ENCODE assay signal across 8 cellular contexts in genomic region chr19:12802267-12803106, GRCh38. TPM values are rescaled to one million over a fixed set of nuclear protein-coding genes. Genes with fewer than 3 reads are reported as not detected.
A peak's percentile ranks its signal among the peaks of the same experiment; 100 is the strongest.
DNase-seq lines count a peak whose midpoint lies in the region; ATAC-seq and TF ChIP-seq lines count a peak whose summit lies in the region.

No MANE protein-coding gene starts in this region.

- DNase-seq in GM13977 (ENCODE audit: low spot score) (peak; percentile 61), germinal center (ENCODE audit: low spot score) (peak; percentile 32), gastrocnemius medialis (peak in 1 of 2 donors; percentile 76), NCI-H226 (no peak)

- H3K27ac ChIP-seq in VCaP (peak overlapping the region; percentile 92), gastrocnemius medialis (peak overlapping the region; percentile 86 to 93 (median 90))

- in situ Hi-C loops in GM13977 (cut with MboI; ENCODE audit: low pct_unique_long_range_greater_than_20kb, low sequenced_read_pairs, unreplicated experiment) (no loop called here), gastrocnemius medialis (cut with MboI; ENCODE audit: low sequenced_read_pairs in 4 of 4) (no loop called here)

- H3K36me3 ChIP-seq in gastrocnemius medialis = peaks cover 0 to 22% of the 10 kb centered on the region in 2 donors

- H3K4me3 ChIP-seq in gastrocnemius medialis = peak overlapping the region; percentile 84 to 90 (median 86)

- TF ChIP-seq CTCF in GM13977 (IDR thresholded peaks at IDR 0.05; ENCODE audit: extremely low read depth, insufficient read depth, missing control alignments) = no peak
- no peak for TF ChIP-seq CTCF in VCaP (conservative IDR thresholded peaks at IDR 0.05)
- TF ChIP-seq CTCF in gastrocnemius medialis (IDR thresholded peaks at IDR 0.05 in 4 of 5, conservative IDR thresholded peaks at IDR 0.05 in 1 of 5) = no peak

- intact Hi-C loops in gastrocnemius medialis (cut with DNase I; ENCODE audit: low total_unique reads) = no loop called here

- H3K27me3 ChIP-seq in gastrocnemius medialis = no peaks in the 10 kb centered on the region

- no peak for TF ChIP-seq POLR2A in gastrocnemius medialis (IDR thresholded peaks at IDR 0.05)

- peaks cover 22 to 28% of the 10 kb centered on the region in 2 donors for H3K4me1 ChIP-seq in gastrocnemius medialis

- H3K9me3 ChIP-seq in gastrocnemius medialis = no peaks in the 10 kb centered on the region

- ATAC-seq in gastrocnemius medialis (peak; percentile 37 to 66), HG02973 (IDR thresholded peaks at IDR 0.05; ENCODE audit: unreplicated experiment) (no peak), HG03457 (IDR thresholded peaks at IDR 0.05; ENCODE audit: unreplicated experiment) (no peak), HG02759 (IDR thresholded peaks at IDR 0.05; ENCODE audit: unreplicated experiment) (no peak)

RNA-seq across cellular contexts. Expression of gene THSD8, which starts 0.6 kb away (rescaled TPM):
- not detected for total RNA-seq in gastrocnemius medialis

RNA-seq across cellular contexts. Expression of gene PRDX2, which starts 0.9 kb away (rescaled TPM):
- total RNA-seq in gastrocnemius medialis = 100 to 1,000 TPM; 357 to 551 (median 406) TPM

RNA-seq across cellular contexts. Expression of gene RNASEH2A, which starts 3.9 kb away (rescaled TPM):
- total RNA-seq in gastrocnemius medialis = 1 to 10 TPM; 1.0 to 3.9 (median 2.4) TPM

RNA-seq across cellular contexts. Expression of gene JUNB, which starts 11.2 kb away (rescaled TPM):
- 100 to 1,000 TPM in 2 of 4 donors, 10 to 100 TPM in 2; 59.0 to 200 (median 128) TPM for total RNA-seq in gastrocnemius medialis

RNA-seq across cellular contexts. Expression of gene HOOK2, which starts 27.1 kb away (rescaled TPM):
- 10 to 100 TPM; 12.3 to 23.4 (median 17.6) TPM for total RNA-seq in gastrocnemius medialis

Comparison
In these comparisons a context has a peak if more than half of its experiments do, and no peak if none do; other contexts are left out.
1. ATAC-seq: peak in gastrocnemius medialis (2 of 2); none in HG02973 (single experiment), HG03457 (single experiment) and HG02759 (single experiment).